12 cellular contexts compared by ENCODE assay signal in genomic region chr1:67342002-67342890, GRCh38. TPM values are rescaled to one million over a fixed set of nuclear protein-coding genes. Genes with fewer than 3 reads are reported as not detected.
DNase-seq lines count a peak whose midpoint lies in the region; ATAC-seq, FAIRE-seq and TF ChIP-seq lines count a peak whose summit lies in the region.
"Had no signal": no experiment of that assay in that cellular context is flagged by ENCODE, and none has a peak within 500 bp of the region (broad histone marks: within the 10 kb centered on the region; RNA-seq: fewer than 3 reads in every experiment).

No MANE protein-coding gene starts in this region.

- H3K36me3 ChIP-seq in CD4-positive, CD25-positive, alpha-beta regulatory T cell (ENCODE audit: control insufficient read depth, insufficient read depth, low read length): no peaks in the 10 kb centered on the region
- H3K36me3 ChIP-seq in K562 (ENCODE audit: control insufficient read depth, insufficient read depth, low read length) (no peaks in the 10 kb centered on the region), A673 (ENCODE audit: insufficient read depth, low read length, poor library complexity, severe bottlenecking) (no peaks in the 10 kb centered on the region)
- H3K36me3 ChIP-seq: Peyer's patch had no signal

- H3K4me2 ChIP-seq in K562 (ENCODE audit: insufficient read depth, low read length): no peak overlapping the region

- H3K9me1 ChIP-seq in K562 (ENCODE audit: control insufficient read depth, insufficient read depth, low read length): no peaks in the 10 kb centered on the region

- H4K20me1 ChIP-seq in K562 (replicated peaks; ENCODE audit: control insufficient read depth, insufficient read depth, low read length): no peaks in the 10 kb centered on the region

- intact Hi-C loops in K562 (cut with micrococcal nuclease): loop anchor here (5.0 kb wide), 1 partner anchor 110 kb away; no protein-coding TSS in a partner anchor
- intact Hi-C loops in A673 (cut with micrococcal nuclease; ENCODE audit: unreplicated experiment): no loop called here

- WGBS in K562 (ENCODE audit: insufficient coverage, low coverage, missing lambda C conversion rate): 14% methylated on average over 5 of the region's 5 CpGs

- H3K4me1 ChIP-seq in CD4-positive, CD25-positive, alpha-beta regulatory T cell (ENCODE audit: control insufficient read depth, insufficient read depth, low read length, poor library complexity, severe bottlenecking): peaks cover 24% of the 10 kb centered on the region
- peaks cover 0 to 5% of the 10 kb centered on the region in 2 experiments; a peak in 2 of 5 replicates for H3K4me1 ChIP-seq in K562 (replicated peaks in 1 of 2; ENCODE audit: control insufficient read depth in 2 of 2, insufficient read depth in 2 of 2, low read length in 2 of 2)
- H3K4me1 ChIP-seq in A673 (ENCODE audit: insufficient read depth, low read length, poor library complexity, severe bottlenecking): no peaks in the 10 kb centered on the region

- no peak for FAIRE-seq in K562 (lab: Jason Lieb, UNC)

- H3K27ac ChIP-seq in CD4-positive, CD25-positive, alpha-beta regulatory T cell (ENCODE audit: insufficient read depth, low read length, poor library complexity, severe bottlenecking): no peak overlapping the region
- H3K27ac ChIP-seq in K562 (ENCODE audit: extremely low read depth, low read depth, low read length) (no peak overlapping the region), A673 (ENCODE audit: low read depth, low read length, poor library complexity, severe bottlenecking) (no peak overlapping the region)
- H3K27ac ChIP-seq: Peyer's patch had no signal

- H3K9me3 Mint-ChIP-seq in CD4-positive, CD25-positive, alpha-beta regulatory T cell: no peaks in the 10 kb centered on the region
- H3K9me3 Mint-ChIP-seq: nephron had no signal

- no peaks in the 10 kb centered on the region for H3K79me2 ChIP-seq in K562 (ENCODE audit: control insufficient read depth, insufficient read depth, low read length)

- TF ChIP-seq CTCF in K562 (IDR thresholded peaks at IDR 0.05 in 2 of 3, conservative IDR thresholded peaks at IDR 0.05 in 1 of 3; ENCODE audit: insufficient read depth in 2 of 3, low read depth in 1 of 3, low read length in 3 of 3) (no peak), A673 (conservative IDR thresholded peaks at IDR 0.05; ENCODE audit: low read depth, low read length) (no peak)

- H2AFZ ChIP-seq in K562 (ENCODE audit: low read depth, low read length): no peak overlapping the region

- peak overlapping the region; percentile 6 to 38 (median 7) for H3K4me3 Mint-ChIP-seq in CD4-positive, CD25-positive, alpha-beta regulatory T cell
- H3K4me3 Mint-ChIP-seq: nephron had no signal

- CTCF ChIA-PET in K562 (lab: Yijun Ruan, JAX; ENCODE audit: low intra/inter-chr PET ratio) (no interaction called here), A673 (lab: Charles Lee) (no interaction called here)

- no peak for TF ChIP-seq POLR2A in K562 (conservative IDR thresholded peaks at IDR 0.05)

- no peak for TF ChIP-seq EP300 in K562 (IDR thresholded peaks at IDR 0.05; ENCODE audit: low read length)

- no peak for TF ChIP-seq RAD21 in K562 (CRISPR knock-in tag; conservative IDR thresholded peaks at IDR 0.05 in 1 of 2, IDR thresholded peaks at IDR 0.05 in 1 of 2)

- in situ Hi-C loops in K562 (cut with MboI): no loop called here

- no TSS peak for BruUV-seq in K562 (replicated peaks; lab: Mats Ljungman, UMichigan)
- no TSS peak for BruUV-seq in A673 (replicated peaks; lab: Mats Ljungman, UMichigan)

- no peaks in the 10 kb centered on the region for H3K27me3 Mint-ChIP-seq in CD4-positive, CD25-positive, alpha-beta regulatory T cell

- DNase-seq in CD4-positive, CD25-positive, alpha-beta regulatory T cell: peak in 1 of 3 donors; percentile 74
- DNase-seq in K562 (ENCODE audit: extremely low read depth in 1 of 4, low spot score in 3 of 4) (no peak), A673 (ENCODE audit: low spot score) (no peak), NCI-H510A treated with DMSO at 0.1 percent for 48 hours (lab: John Stamatoyannopoulos, UW) (no peak), COR-L47 (lab: John Stamatoyannopoulos, UW) (no peak), RPMI8226 (no peak)
- DNase-seq: effector memory CD4-positive, alpha-beta T cell; NCI-H1417; Peyer's patch had no signal

- H3K27me3 ChIP-seq in CD4-positive, CD25-positive, alpha-beta regulatory T cell (ENCODE audit: control insufficient read depth, insufficient read depth, low read length): no peaks in the 10 kb centered on the region
- no peaks in the 10 kb centered on the region; a peak in 1 of 5 replicates for H3K27me3 ChIP-seq in K562 (ENCODE audit: control insufficient read depth in 2 of 2, insufficient read depth in 2 of 2, low read length in 2 of 2)
- no peaks in the 10 kb centered on the region for H3K27me3 ChIP-seq in A673 (replicated peaks; ENCODE audit: insufficient read depth, low read depth, low read length, poor library complexity)
- H3K27me3 ChIP-seq: Peyer's patch had no signal

- H3K36me3 Mint-ChIP-seq in CD4-positive, CD25-positive, alpha-beta regulatory T cell: peaks cover 3% of the 10 kb centered on the region

- no peaks in the 10 kb centered on the region for H3K9me3 ChIP-seq in CD4-positive, CD25-positive, alpha-beta regulatory T cell (ENCODE audit: control insufficient read depth in 2 of 2, low read length in 2 of 2)
- H3K9me3 ChIP-seq in K562 (replicated peaks; ENCODE audit: control insufficient read depth, insufficient read depth, low read depth, low read length) (no peaks in the 10 kb centered on the region), A673 (ENCODE audit: low read depth, low read length, poor library complexity, severe bottlenecking) (no peaks in the 10 kb centered on the region)
- H3K9me3 ChIP-seq: Peyer's patch had no signal

- peak overlapping the region; percentile 57 to 90 (median 86) for H3K27ac Mint-ChIP-seq in CD4-positive, CD25-positive, alpha-beta regulatory T cell
- H3K27ac Mint-ChIP-seq: nephron had no signal

- H3K9ac ChIP-seq in K562 (ENCODE audit: insufficient read depth in 1 of 2, low read depth in 2 of 2, low read length in 2 of 2): no peak overlapping the region

- peaks cover 27 to 51% (median 42%) of the 10 kb centered on the region in 4 donors for H3K4me1 Mint-ChIP-seq in CD4-positive, CD25-positive, alpha-beta regulatory T cell

- ATAC-seq in CD4-positive, CD25-positive, alpha-beta regulatory T cell (ENCODE audit: low read depth in 2 of 2): peak; percentile 5 to 52
- peak; percentile 31 for ATAC-seq in GM19467 (IDR thresholded peaks at IDR 0.05; ENCODE audit: unreplicated experiment)
- ATAC-seq in HG03442 (IDR thresholded peaks at IDR 0.05; ENCODE audit: unreplicated experiment): peak; percentile 34
- peak; percentile 32 for ATAC-seq in K562

- no peak overlapping the region for H3K4me3 ChIP-seq in CD4-positive, CD25-positive, alpha-beta regulatory T cell (ENCODE audit: low read depth, low read length)
- H3K4me3 ChIP-seq in K562: no peak overlapping the region
- H3K4me3 ChIP-seq in A673 (ENCODE audit: low read depth, low read length, poor library complexity, severe bottlenecking): no peak overlapping the region
- H3K4me3 ChIP-seq: Peyer's patch had no signal

- POLR2A ChIA-PET in K562 (lab: Yijun Ruan, JAX) (no interaction called here), A673 (lab: Charles Lee; ENCODE audit: low non-redundant PET) (no interaction called here)

TF ChIP-seq in K562, 482 proteins besides CTCF, POLR2A, EP300 and RAD21:
- TF ChIP-seq ZNF232 (CRISPR knock-in tag; IDR thresholded peaks at IDR 0.05) (no peak), EGR1 (conservative IDR thresholded peaks at IDR 0.05) (peak; percentile 66), TCF7 (IDR thresholded peaks at IDR 0.05; ENCODE audit: borderline replicate concordance) (no peak)

RNA-seq across cellular contexts. Expression of gene IL12RB2, which starts 34.6 kb away (rescaled TPM):
- total RNA-seq in CD4-positive, CD25-positive, alpha-beta regulatory T cell: 43.5 TPM
- 10 to 100 TPM; 11.9 to 20.1 (median 16.4) TPM for polyA plus RNA-seq in CD4-positive, CD25-positive, alpha-beta regulatory T cell
- total RNA-seq in K562 (2011; cell fraction: chromatin; rRNA removed; ENCODE audit: low replicate concordance): 1.5 and 5.3 TPM in 2 replicates
- 0.50 and 1.2 TPM in 2 replicates for total RNA-seq in K562 (2011; cell fraction: nucleolus; rRNA removed)
- total RNA-seq in K562 (2011; cell fraction: nucleoplasm; rRNA removed): 0.95 and 2.4 TPM in 2 replicates
- 0.73 and 1.5 TPM in 2 replicates for total RNA-seq in K562 (2014; rRNA removed)
- total RNA-seq in K562 (2014; rRNA removed; fragmentation: Illumina TruSeq; extraction: Trizol): 2.9 and 3.3 TPM in 2 replicates
- total RNA-seq in K562 (2015; rRNA removed; fragmentation: Illumina TruSeq; extraction: Trizol): 3.3 and 3.8 TPM in 2 replicates
- 1.9 and 2.5 TPM in 2 replicates for total RNA-seq in K562 (2021)
- polyA plus RNA-seq in K562 (2011; rRNA removed): 0.39 and 5.4 TPM in 2 replicates
- polyA plus RNA-seq in K562 (2011; cell fraction: cytosol; rRNA removed): 0.10 and 2.6 TPM in 2 replicates
- polyA plus RNA-seq in K562 (2011; cell fraction: nucleus; rRNA removed): 0.41 and 6.1 TPM in 2 replicates
- polyA plus RNA-seq in K562 (2012): 1.2 and 2.6 TPM in 2 replicates
- 2.3 and 2.6 TPM in 2 replicates for polyA plus RNA-seq in K562 (2014; fragmentation: Illumina TruSeq; extraction: Trizol)
- 1 to 10 TPM in 1 of 2 experiments, under 1 TPM in 1; 0.45 to 1.1 TPM for polyA plus RNA-seq in K562 (2014; fragmentation: Nextera tagmentation; extraction: Ambion mirVana)
- polyA plus RNA-seq in K562 (2014; rRNA removed): 2.3 and 2.8 TPM in 2 replicates
- 0.46 and 10.9 TPM in 2 replicates for polyA minus RNA-seq in K562 (2011; rRNA and poly(A)+ RNA removed)
- polyA minus RNA-seq in K562 (2011; cell fraction: cytosol; rRNA and poly(A)+ RNA removed): 2.9 TPM in 1 of 2 replicates, not detected in the other
- 0.27 and 7.2 TPM in 2 replicates for polyA minus RNA-seq in K562 (2011; cell fraction: nucleus; rRNA and poly(A)+ RNA removed)
- 0.39 and 0.70 TPM in 2 replicates for total RNA-seq in A673 (2021)
